22 cellular contexts compared by ENCODE assay signal in genomic region chr16:13426279-13426678, GRCh38.
DNase-seq lines count a peak whose midpoint lies in the region; ATAC-seq and TF ChIP-seq lines count a peak whose summit lies in the region.
"Had no signal": no experiment of that assay in that cellular context is flagged by ENCODE, and none has a peak within 500 bp of the region (broad histone marks: within the 10 kb centered on the region; RNA-seq: fewer than 3 reads in every experiment).

No MANE protein-coding gene starts in this region.

- no peaks in the 10 kb centered on the region for H3K36me3 ChIP-seq in WERI-Rb-1
- H3K36me3 ChIP-seq in smooth muscle cell (ENCODE audit: low read depth), result no peaks in the 10 kb centered on the region
- H3K36me3 ChIP-seq: esophagus squamous epithelium, upper lobe of left lung had no signal

- no peaks in the 10 kb centered on the region for H3K27me3 Mint-ChIP-seq in stimulated activated naive B cell treated with anti-CD40 and anti-IgM and Interleukin-4, amounts not matched to agents 10 μg/mL and 1 μg/mL and 100 μg/mL, for 72 hours
- H3K27me3 Mint-ChIP-seq: activated B cell treated with CpG ODN at 0.5 μM for 24 hours had no signal

- DNase-seq in NCI-H82 (lab: John Stamatoyannopoulos, UW), result peak; percentile 75
- no peak for DNase-seq in NCI-H82 treated with DMSO at 0.1 percent for 48 hours (lab: John Stamatoyannopoulos, UW; ENCODE audit: unreplicated experiment)
- peak; percentile 65 to 69 for DNase-seq in Kasumi-1 (lab: John Stamatoyannopoulos, UW)
- DNase-seq in WERI-Rb-1, result peak; percentile 35
- no peak for DNase-seq in stimulated activated naive B cell treated with anti-CD40 and anti-IgM and Interleukin-4, amounts not matched to agents 10 μg/mL and 1 μg/mL and 100 μg/mL, for 72 hours
- DNase-seq in amniotic stem cell (lab: John Stamatoyannopoulos, UW), result no peak
- DNase-seq in smooth muscle cell (lab: John Stamatoyannopoulos, UW; ENCODE audit: unreplicated experiment), result no peak
- DNase-seq in stimulated activated naive CD8-positive, alpha-beta T cell treated with anti-CD3 and anti-CD28 coated beads, Interleukin-15, Interleukin-2, amounts not matched to agents 100 U/mL and 50 U/mL, for 24 hours, result no peak
- DNase-seq: activated B cell treated with CpG ODN at 0.5 μM for 24 hours; activated CD8-positive, alpha-beta memory T cell treated with anti-CD3 and anti-CD28 coated beads, Interleukin-2, amount 50 U/mL, for 4 hours; activated naive CD4-positive, alpha-beta T cell treated with anti-CD3 and anti-CD28 coated beads for 36 hours; body of pancreas; esophagus squamous epithelium; HFFc6; hippocampal formation; NCI-H2107; PC-3; stimulated activated CD4-positive, alpha-beta T cell treated with anti-CD3 and anti-CD28 coated beads, Interleukin-4, amount 100 ng/mL, for 24 hours; upper lobe of left lung had no signal

- H3K4me1 ChIP-seq in smooth muscle cell (ENCODE audit: low read depth), result no peaks in the 10 kb centered on the region
- H3K4me1 ChIP-seq: A549, body of pancreas, Caco-2, esophagus squamous epithelium, upper lobe of left lung had no signal

- H3K9me3 Mint-ChIP-seq in stimulated activated naive B cell treated with anti-CD40 and anti-IgM and Interleukin-4, amounts not matched to agents 10 μg/mL and 1 μg/mL and 100 μg/mL, for 72 hours, result peaks cover 0 to 1% of the 10 kb centered on the region in 2 donors
- H3K9me3 Mint-ChIP-seq: activated naive CD4-positive, alpha-beta T cell treated with anti-CD3 and anti-CD28 coated beads for 36 hours had no signal

- no peaks in the 10 kb centered on the region for H3K79me2 ChIP-seq in smooth muscle cell (ENCODE audit: low read depth)

- H3K4me3 ChIP-seq in WERI-Rb-1 (ENCODE audit: low read depth, low read length), result no peak overlapping the region
- H3K4me3 ChIP-seq in smooth muscle cell, result no peak overlapping the region
- H3K4me3 ChIP-seq: A549, body of pancreas, esophagus squamous epithelium, upper lobe of left lung had no signal

- H4K20me1 ChIP-seq in smooth muscle cell (ENCODE audit: low read depth), result no peaks in the 10 kb centered on the region

- no peaks in the 10 kb centered on the region for H3K36me3 Mint-ChIP-seq in stimulated activated naive B cell treated with anti-CD40 and anti-IgM and Interleukin-4, amounts not matched to agents 10 μg/mL and 1 μg/mL and 100 μg/mL, for 72 hours

- no peaks in the 10 kb centered on the region for H3K27me3 ChIP-seq in WERI-Rb-1 (ENCODE audit: insufficient read depth, low read depth, severe bottlenecking)
- H3K27me3 ChIP-seq in smooth muscle cell (ENCODE audit: low read depth), result no peaks in the 10 kb centered on the region
- H3K27me3 ChIP-seq: body of pancreas, esophagus squamous epithelium, upper lobe of left lung had no signal

- 78% methylated on average over 5 of the region's 5 CpGs for WGBS in smooth muscle cell (ENCODE audit: low lambda C conversion rate)

- H3F3A ChIP-seq in smooth muscle cell (ENCODE audit: low read depth), result no peaks in the 10 kb centered on the region

- H3K9me3 ChIP-seq in WERI-Rb-1 (ENCODE audit: severe bottlenecking), result peaks cover 3% of the 10 kb centered on the region
- H3K9me3 ChIP-seq in smooth muscle cell (replicated peaks; ENCODE audit: low read depth), result no peaks in the 10 kb centered on the region
- H3K9me3 ChIP-seq: A549, body of pancreas, Caco-2, esophagus squamous epithelium, upper lobe of left lung had no signal

- no peak overlapping the region for H2AFZ ChIP-seq in smooth muscle cell (ENCODE audit: low read depth)

- peaks cover 10 to 14% of the 10 kb centered on the region in 2 donors for H3K4me1 Mint-ChIP-seq in stimulated activated naive B cell treated with anti-CD40 and anti-IgM and Interleukin-4, amounts not matched to agents 10 μg/mL and 1 μg/mL and 100 μg/mL, for 72 hours

- H3K4me2 ChIP-seq in smooth muscle cell, result no peak overlapping the region
- H3K4me2 ChIP-seq: A549 had no signal

- peak; percentile 56 to 60 for ATAC-seq in stimulated activated naive B cell treated with anti-CD40 and anti-IgM and Interleukin-4, amounts not matched to agents 10 μg/mL and 1 μg/mL and 100 μg/mL, for 72 hours (replicated peaks)
- ATAC-seq in stimulated activated naive CD8-positive, alpha-beta T cell treated with anti-CD3 and anti-CD28 coated beads, Interleukin-15, Interleukin-2, amounts not matched to agents 100 U/mL and 50 U/mL, for 24 hours, result no peak
- ATAC-seq: A549, body of pancreas, PC-3, SK-N-SH treated with all-trans-retinoic acid at 6 μM for 48 hours had no signal

- H3K9ac ChIP-seq in smooth muscle cell (ENCODE audit: low read depth), result no peak overlapping the region

- H3K27ac ChIP-seq in WERI-Rb-1, result no peak overlapping the region
- H3K27ac ChIP-seq in smooth muscle cell (ENCODE audit: low read depth), result no peak overlapping the region
- H3K27ac ChIP-seq: A549, body of pancreas, esophagus squamous epithelium, upper lobe of left lung had no signal

- H3K27ac Mint-ChIP-seq in stimulated activated naive B cell treated with anti-CD40 and anti-IgM and Interleukin-4, amounts not matched to agents 10 μg/mL and 1 μg/mL and 100 μg/mL, for 72 hours, result no peak overlapping the region
- H3K27ac Mint-ChIP-seq: activated B cell treated with CpG ODN at 0.5 μM for 24 hours; activated naive CD4-positive, alpha-beta T cell treated with anti-CD3 and anti-CD28 coated beads for 36 hours; HFFc6 had no signal

- H3K4me3 Mint-ChIP-seq in stimulated activated naive B cell treated with anti-CD40 and anti-IgM and Interleukin-4, amounts not matched to agents 10 μg/mL and 1 μg/mL and 100 μg/mL, for 72 hours, result no peak overlapping the region
- H3K4me3 Mint-ChIP-seq: activated B cell treated with CpG ODN at 0.5 μM for 24 hours; activated naive CD4-positive, alpha-beta T cell treated with anti-CD3 and anti-CD28 coated beads for 36 hours; HFFc6 had no signal

- peak; percentile 59 for TF ChIP-seq CTCF in WERI-Rb-1 (IDR thresholded peaks at IDR 0.05; ENCODE audit: low read depth, low read length)
- TF ChIP-seq CTCF in smooth muscle cell (IDR thresholded peaks at IDR 0.05; ENCODE audit: borderline replicate concordance, insufficient read depth, poor library complexity, severe bottlenecking), result no peak

Comparison
In these comparisons a context has a peak if more than half of its experiments do, and no peak if none do; other contexts are left out.
1. DNase-seq: peak in NCI-H82 (single experiment), Kasumi-1 (2 of 2) and WERI-Rb-1 (single experiment); none in NCI-H82 treated with DMSO at 0.1 percent for 48 hours (single experiment), stimulated activated naive B cell treated with anti-CD40 and anti-IgM and Interleukin-4, amounts not matched to agents 10 μg/mL and 1 μg/mL and 100 μg/mL, for 72 hours (single experiment), amniotic stem cell (single experiment), smooth muscle cell (single experiment) and stimulated activated naive CD8-positive, alpha-beta T cell treated with anti-CD3 and anti-CD28 coated beads, Interleukin-15, Interleukin-2, amounts not matched to agents 100 U/mL and 50 U/mL, for 24 hours (single experiment).